In the genomic region with DNA sequence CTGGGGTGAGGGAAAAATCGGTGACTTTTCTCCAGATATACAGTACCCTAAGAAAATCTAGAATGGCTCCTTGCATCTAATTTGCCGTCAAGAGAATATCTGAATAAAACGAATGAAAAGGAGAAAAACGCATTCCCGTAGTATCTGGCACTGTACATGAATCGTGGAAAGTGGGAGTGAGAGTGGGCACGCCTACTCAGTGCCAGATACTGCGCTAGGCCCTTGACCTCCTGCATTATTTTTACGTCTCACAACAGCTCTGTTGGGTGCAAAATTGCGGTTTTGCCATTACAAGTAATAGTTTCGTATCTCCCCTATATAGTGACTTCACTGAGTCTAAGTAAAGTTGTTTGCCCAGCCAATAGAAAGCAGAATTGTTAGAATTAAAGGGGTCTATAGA, we compare ENCODE assay signal across 9 cellular contexts. TPM values are rescaled to one million over a fixed set of nuclear protein-coding genes. Genes with fewer than 3 reads are reported as not detected.
DNase-seq lines count a peak whose midpoint lies in the region; ATAC-seq and TF ChIP-seq lines count a peak whose summit lies in the region.
"Had no signal": no experiment of that assay in that cellular context is flagged by ENCODE, and none has a peak within 500 bp of the region (broad histone marks: within the 10 kb centered on the region; RNA-seq: fewer than 3 reads in every experiment).

No MANE protein-coding gene starts in this region.

- H3K4me3 Mint-ChIP-seq in neural progenitor cell = peak overlapping the region; percentile 79

- no peaks in the 10 kb centered on the region for H4K20me1 ChIP-seq in SK-N-SH (ENCODE audit: insufficient read depth)
- H4K20me1 ChIP-seq in neural progenitor cell (ENCODE audit: low read depth) = no peaks in the 10 kb centered on the region

- H3K36me3 ChIP-seq in SK-N-SH (replicated peaks in 1 of 2; ENCODE audit: control insufficient read depth in 1 of 2, insufficient read depth in 2 of 2, low read length in 1 of 2) (no peaks in the 10 kb centered on the region), neural progenitor cell (no peaks in the 10 kb centered on the region)

- H3K4me3 ChIP-seq in SK-N-SH (ENCODE audit: low read depth in 2 of 2, low read length in 1 of 2) (peak overlapping the region; percentile 23 to 39; a peak in 2 of 4 replicates), cardiac fibroblast (replicated peaks in 1 of 2; ENCODE audit: low read depth in 2 of 2, low read length in 2 of 2) (peak overlapping the region; percentile 20 to 42), neural progenitor cell (peak overlapping the region; percentile 40)
- H3K4me3 ChIP-seq: A549 had no signal

- no peak for ATAC-seq in SK-N-SH treated with all-trans-retinoic acid at 6 μM for 48 hours
- peak; percentile 35 for ATAC-seq in HG03045 (IDR thresholded peaks at IDR 0.05; ENCODE audit: unreplicated experiment)
- no peak for ATAC-seq in GM19324 (IDR thresholded peaks at IDR 0.05; ENCODE audit: low FRiP score, unreplicated experiment)
- ATAC-seq in GM18520 (IDR thresholded peaks at IDR 0.05; ENCODE audit: unreplicated experiment) = no peak
- ATAC-seq: A549 had no signal

- no peak for TF ChIP-seq RAD21 in SK-N-SH (IDR thresholded peaks at IDR 0.05; ENCODE audit: low read length)

- peaks cover 26% of the 10 kb centered on the region for H3K4me1 Mint-ChIP-seq in neural progenitor cell

- H3K9me3 ChIP-seq in SK-N-SH (no peaks in the 10 kb centered on the region), neural progenitor cell (ENCODE audit: low read depth) (no peaks in the 10 kb centered on the region)
- H3K9me3 ChIP-seq: A549 had no signal

- CTCF ChIA-PET in SK-N-SH (lab: Yijun Ruan, JAX) = interaction anchor here (0.9 kb wide), 1 partner anchor 175 kb away, joined by 3 read pairs; no protein-coding TSS in a partner anchor

- peaks cover 9% of the 10 kb centered on the region for H3K27me3 Mint-ChIP-seq in neural progenitor cell (ENCODE audit: insufficient read depth, low read depth)

- peaks cover 2% of the 10 kb centered on the region for H3K9me3 Mint-ChIP-seq in neural progenitor cell

- H3K27me3 ChIP-seq in SK-N-SH (ENCODE audit: insufficient read depth) (no peaks in the 10 kb centered on the region), neural progenitor cell (peaks cover 64% of the 10 kb centered on the region)

- no peaks in the 10 kb centered on the region for H3K9me2 ChIP-seq in SK-N-SH

- H3K9ac ChIP-seq in SK-N-SH (no peak overlapping the region), neural progenitor cell (no peak overlapping the region)

- no peak overlapping the region for H2AFZ ChIP-seq in SK-N-SH (ENCODE audit: low read depth)
- H2AFZ ChIP-seq in neural progenitor cell (replicated peaks) = peak overlapping the region; percentile 68

- H3K4me2 ChIP-seq in SK-N-SH (peak overlapping the region; percentile 28; the same call in 1 of the 2 replicates), neural progenitor cell (peak overlapping the region; percentile 67)
- H3K4me2 ChIP-seq: A549 had no signal

- H3F3A ChIP-seq in SK-N-SH (replicated peaks; ENCODE audit: insufficient read depth) (no peaks in the 10 kb centered on the region), neural progenitor cell (ENCODE audit: low read depth) (no peaks in the 10 kb centered on the region)

- H3K4me1 ChIP-seq in SK-N-SH (ENCODE audit: control insufficient read depth in 1 of 2, insufficient read depth in 2 of 2, low read depth in 1 of 2, low read length in 1 of 2) (peaks cover 0 to 7% of the 10 kb centered on the region in 2 experiments; a peak in 1 of 4 replicates), neural progenitor cell (no peaks in the 10 kb centered on the region)
- H3K4me1 ChIP-seq: A549 had no signal

- no peak for TF ChIP-seq EP300 in SK-N-SH (IDR thresholded peaks at IDR 0.05; ENCODE audit: borderline replicate concordance in 1 of 2, low read depth in 1 of 2, low read length in 1 of 2)

- no peak overlapping the region for H3K27ac Mint-ChIP-seq in neural progenitor cell

- POLR2A ChIA-PET in SK-N-SH (lab: Yijun Ruan, JAX) = no interaction called here

- H3K27ac ChIP-seq in SK-N-SH (ENCODE audit: low read depth in 2 of 2, low read length in 1 of 2) (no peak overlapping the region), neural progenitor cell (no peak overlapping the region)
- H3K27ac ChIP-seq: A549 had no signal

- H3K79me2 ChIP-seq in SK-N-SH (ENCODE audit: insufficient read depth) = no peaks in the 10 kb centered on the region
- no peaks in the 10 kb centered on the region for H3K79me2 ChIP-seq in neural progenitor cell (ENCODE audit: low read depth)

- H3K36me3 Mint-ChIP-seq in neural progenitor cell = no peaks in the 10 kb centered on the region

- TF ChIP-seq CTCF in SK-N-SH (IDR thresholded peaks at IDR 0.05) = no peak
- no peak for TF ChIP-seq CTCF in cardiac fibroblast (IDR thresholded peaks at IDR 0.05; ENCODE audit: low read depth, low read length)
- no peak for TF ChIP-seq CTCF in neural progenitor cell (IDR thresholded peaks at IDR 0.05)

- no peak for DNase-seq in SK-N-SH
- DNase-seq in cardiac fibroblast (ENCODE audit: low read depth in 2 of 2) = no peak
- no peak for DNase-seq in neural progenitor cell (ENCODE audit: low spot score)
- DNase-seq in occipital lobe (lab: John Stamatoyannopoulos, UW) = no peak

- 93% methylated on average over 11 of the region's 11 CpGs for WGBS in SK-N-SH (ENCODE audit: low lambda C conversion rate)

TF ChIP-seq in SK-N-SH, 30 proteins besides CTCF, POLR2A, EP300 and RAD21 (continues in another document):
- TF ChIP-seq FOXM1 (IDR thresholded peaks at IDR 0.05; ENCODE audit: low read depth) (no peak), TAF1 (IDR thresholded peaks at IDR 0.05; ENCODE audit: borderline replicate concordance, low read depth, low read length) (no peak), MEF2A (IDR thresholded peaks at IDR 0.05; ENCODE audit: borderline replicate concordance, low read depth) (no peak), NFIC (IDR thresholded peaks at IDR 0.05; ENCODE audit: borderline replicate concordance) (no peak), MXI1 (IDR thresholded peaks at IDR 0.05; ENCODE audit: low read depth, low read length) (no peak), RFX5 (IDR thresholded peaks at IDR 0.05; ENCODE audit: low read length) (no peak), ELF1 (IDR thresholded peaks at IDR 0.05) (no peak)
- TF ChIP-seq, protein P1, sequence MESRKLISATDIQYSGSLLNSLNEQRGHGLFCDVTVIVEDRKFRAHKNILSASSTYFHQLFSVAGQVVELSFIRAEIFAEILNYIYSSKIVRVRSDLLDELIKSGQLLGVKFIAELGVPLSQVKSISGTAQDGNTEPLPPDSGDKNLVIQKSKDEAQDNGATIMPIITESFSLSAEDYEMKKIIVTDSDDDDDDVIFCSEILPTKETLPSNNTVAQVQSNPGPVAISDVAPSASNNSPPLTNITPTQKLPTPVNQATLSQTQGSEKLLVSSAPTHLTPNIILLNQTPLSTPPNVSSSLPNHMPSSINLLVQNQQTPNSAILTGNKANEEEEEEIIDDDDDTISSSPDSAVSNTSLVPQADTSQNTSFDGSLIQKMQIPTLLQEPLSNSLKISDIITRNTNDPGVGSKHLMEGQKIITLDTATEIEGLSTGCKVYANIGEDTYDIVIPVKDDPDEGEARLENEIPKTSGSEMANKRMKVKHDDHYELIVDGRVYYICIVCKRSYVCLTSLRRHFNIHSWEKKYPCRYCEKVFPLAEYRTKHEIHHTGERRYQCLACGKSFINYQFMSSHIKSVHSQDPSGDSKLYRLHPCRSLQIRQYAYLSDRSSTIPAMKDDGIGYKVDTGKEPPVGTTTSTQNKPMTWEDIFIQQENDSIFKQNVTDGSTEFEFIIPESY (IDR thresholded peaks at IDR 0.05; ENCODE audit: borderline replicate concordance, low read depth) = no peak

TF ChIP-seq in SK-N-SH treated with all-trans-retinoic acid at 6 μM for 48 hours, 23 proteins besides CTCF, POLR2A, EP300 and RAD21 (continues in another document):
- no peak for TF ChIP-seq BACH2 (CRISPR knock-in tag; IDR thresholded peaks at IDR 0.05; ENCODE audit: borderline replicate concordance)
- no peak for TF ChIP-seq TCF4 (CRISPR knock-in tag; IDR thresholded peaks at IDR 0.05; ENCODE audit: borderline replicate concordance)
- TF ChIP-seq, protein P2, sequence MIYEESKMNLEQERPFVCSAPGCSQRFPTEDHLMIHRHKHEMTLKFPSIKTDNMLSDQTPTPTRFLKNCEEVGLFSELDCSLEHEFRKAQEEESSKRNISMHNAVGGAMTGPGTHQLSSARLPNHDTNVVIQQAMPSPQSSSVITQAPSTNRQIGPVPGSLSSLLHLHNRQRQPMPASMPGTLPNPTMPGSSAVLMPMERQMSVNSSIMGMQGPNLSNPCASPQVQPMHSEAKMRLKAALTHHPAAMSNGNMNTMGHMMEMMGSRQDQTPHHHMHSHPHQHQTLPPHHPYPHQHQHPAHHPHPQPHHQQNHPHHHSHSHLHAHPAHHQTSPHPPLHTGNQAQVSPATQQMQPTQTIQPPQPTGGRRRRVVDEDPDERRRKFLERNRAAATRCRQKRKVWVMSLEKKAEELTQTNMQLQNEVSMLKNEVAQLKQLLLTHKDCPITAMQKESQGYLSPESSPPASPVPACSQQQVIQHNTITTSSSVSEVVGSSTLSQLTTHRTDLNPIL (CRISPR knock-in tag; IDR thresholded peaks at IDR 0.05; ENCODE audit: low read depth) = no peak
- no peak for TF ChIP-seq ZFP3 (CRISPR knock-in tag; IDR thresholded peaks at IDR 0.05)
- TF ChIP-seq SNAI2 (CRISPR knock-in tag; IDR thresholded peaks at IDR 0.05) = no peak
- no peak for TF ChIP-seq PPARA (CRISPR knock-in tag; IDR thresholded peaks at IDR 0.05; ENCODE audit: borderline replicate concordance)
- TF ChIP-seq, protein P3, sequence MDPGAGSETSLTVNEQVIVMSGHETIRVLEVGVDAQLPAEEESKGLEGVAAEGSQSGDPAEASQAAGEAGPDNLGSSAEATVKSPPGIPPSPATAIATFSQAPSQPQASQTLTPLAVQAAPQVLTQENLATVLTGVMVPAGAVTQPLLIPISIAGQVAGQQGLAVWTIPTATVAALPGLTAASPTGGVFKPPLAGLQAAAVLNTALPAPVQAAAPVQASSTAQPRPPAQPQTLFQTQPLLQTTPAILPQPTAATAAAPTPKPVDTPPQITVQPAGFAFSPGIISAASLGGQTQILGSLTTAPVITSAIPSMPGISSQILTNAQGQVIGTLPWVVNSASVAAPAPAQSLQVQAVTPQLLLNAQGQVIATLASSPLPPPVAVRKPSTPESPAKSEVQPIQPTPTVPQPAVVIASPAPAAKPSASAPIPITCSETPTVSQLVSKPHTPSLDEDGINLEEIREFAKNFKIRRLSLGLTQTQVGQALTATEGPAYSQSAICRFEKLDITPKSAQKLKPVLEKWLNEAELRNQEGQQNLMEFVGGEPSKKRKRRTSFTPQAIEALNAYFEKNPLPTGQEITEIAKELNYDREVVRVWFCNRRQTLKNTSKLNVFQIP (CRISPR knock-in tag; IDR thresholded peaks at IDR 0.05; ENCODE audit: borderline replicate concordance, low read depth) = no peak

RNA-seq across cellular contexts. Expression of a gene that starts 1.3 kb away (rescaled TPM):
- 0.31 and 0.51 TPM in 2 replicates for polyA plus RNA-seq in SK-N-SH (2012; rRNA removed)
- 0.39 and 0.71 TPM in 2 replicates for polyA plus RNA-seq in SK-N-SH (2012; cell fraction: cytosol; rRNA removed)
- polyA plus RNA-seq in SK-N-SH (2012; cell fraction: nucleus; rRNA removed) = 0.29 TPM in 1 of 2 replicates, not detected in the other
- total RNA-seq in neural progenitor cell (ENCODE audit: low replicate concordance) (1.3 TPM in 1 of 2 replicates, not detected in the other), occipital lobe (2.7 TPM)

RNA-seq across cellular contexts. Expression of a gene that starts 48.9 kb away (rescaled TPM):
- 0.38 and 0.55 TPM in 2 replicates for polyA plus RNA-seq in SK-N-SH (2012; rRNA removed)
- 0.41 and 0.52 TPM in 2 replicates for polyA plus RNA-seq in SK-N-SH (2012; cell fraction: cytosol; rRNA removed)
- polyA plus RNA-seq in SK-N-SH (2012; cell fraction: nucleus; rRNA removed) = 0.15 and 0.50 TPM in 2 replicates
- total RNA-seq in neural progenitor cell (ENCODE audit: low replicate concordance) (0.07 and 0.09 TPM in 2 replicates), occipital lobe (0.78 TPM)
